ENCODE assay signal across 15 cellular contexts in the genomic region with DNA sequence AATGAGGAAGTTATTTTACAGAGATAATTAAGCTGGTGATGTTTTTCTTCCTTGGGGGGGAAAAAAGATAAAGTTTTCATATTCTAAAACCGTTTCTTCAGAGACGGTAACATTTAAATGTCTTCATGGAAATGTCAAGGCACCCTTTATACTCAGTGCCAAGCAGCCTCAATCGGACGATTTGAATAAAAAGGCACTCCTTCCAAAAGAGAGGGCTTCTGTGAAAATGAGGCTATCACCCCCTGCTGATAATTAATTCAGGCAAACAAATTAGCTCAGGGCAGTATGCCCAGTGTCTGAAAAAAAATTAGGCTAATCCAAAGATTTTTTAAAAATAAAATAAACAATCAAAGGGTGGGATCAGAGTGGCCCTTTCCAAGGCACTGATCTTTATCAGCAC.
"Had no signal": no experiment of that assay in that cellular context is flagged by ENCODE, and none has a peak within 500 bp of the region (broad histone marks: within the 10 kb centered on the region; RNA-seq: fewer than 3 reads in every experiment).

No MANE protein-coding gene starts in this region.

- ATAC-seq: activated CD8-positive, alpha-beta T cell treated with anti-CD3 and anti-CD28 coated beads for 36 hours; activated naive CD8-positive, alpha-beta T cell treated with anti-CD3 and anti-CD28 coated beads, Interleukin-2, amount 50 U/mL, for 24 hours; activated T-cell treated with anti-CD3 and anti-CD28 coated beads, Interleukin-2, amount 50 U/mL, for 4 hours; activated T-helper 17 cell treated with anti-CD3 and anti-CD28 coated beads, Interleukin-2, amount 50 U/mL, for 72 hours; left lung; lower lobe of right lung; right lobe of liver; stimulated activated naive CD8-positive, alpha-beta T cell treated with anti-CD3 and anti-CD28 coated beads, Interleukin-15, Interleukin-2, amounts not matched to agents 100 U/mL and 50 U/mL, for 24 hours had no signal

- DNase-seq: activated B cell treated with CpG ODN at 0.5 μM for 24 hours; activated CD4-positive, alpha-beta T cell treated with anti-CD3 and anti-CD28 coated beads, Interleukin-2, amount 50 U/mL, for 1 hour; activated CD8-positive, alpha-beta T cell treated with anti-CD3 and anti-CD28 coated beads for 36 hours; activated naive CD8-positive, alpha-beta T cell treated with anti-CD3 and anti-CD28 coated beads, Interleukin-2, amount 50 U/mL, for 24 hours; activated T-cell treated with anti-CD3 and anti-CD28 coated beads, Interleukin-2, amount 50 U/mL, for 4 hours; colonic mucosa; effector memory CD4-positive, alpha-beta T cell; glutamatergic neuron; left lung; lower lobe of right lung; right lobe of liver; stimulated activated CD4-positive, alpha-beta T cell treated with anti-CD3 and anti-CD28 coated beads, Interleukin-2, amount 100 ng/mL, for 48 hours; stimulated activated naive CD8-positive, alpha-beta T cell treated with anti-CD3 and anti-CD28 coated beads, Interleukin-15, Interleukin-2, amounts not matched to agents 100 U/mL and 50 U/mL, for 24 hours; trophoblast cell had no signal
